Comparison of ENCODE assay signal across 24 cellular contexts in the genomic region with DNA sequence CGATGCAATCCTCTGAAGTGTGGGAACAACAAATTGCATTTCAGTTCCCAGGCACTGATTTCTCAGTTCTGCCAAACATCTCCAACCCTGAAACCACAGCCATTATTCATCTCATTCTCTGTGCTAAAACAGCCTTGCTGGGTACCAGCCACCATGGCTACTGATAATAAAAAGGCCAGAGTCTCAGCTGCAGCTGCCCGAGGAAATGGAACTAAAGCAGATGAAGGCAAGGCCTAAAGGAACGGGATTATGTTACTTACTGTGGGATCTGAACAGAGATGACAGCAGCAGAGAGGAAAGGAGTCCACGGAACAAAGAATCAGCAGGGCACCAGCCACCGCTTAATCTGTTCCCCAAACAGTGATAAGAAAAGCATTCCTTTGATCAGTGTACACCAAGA.
DNase-seq lines count a peak whose midpoint lies in the region; ATAC-seq, FAIRE-seq and TF ChIP-seq lines count a peak whose summit lies in the region.
"Had no signal": no experiment of that assay in that cellular context is flagged by ENCODE, and none has a peak within 500 bp of the region (broad histone marks: within the 10 kb centered on the region; RNA-seq: fewer than 3 reads in every experiment).

No MANE protein-coding gene starts in this region.

- intact Hi-C loops in endothelial cell of umbilical vein (cut with micrococcal nuclease) (no loop called here), thyroid gland (cut with DNase I) (no loop called here)

- H3K4me2 ChIP-seq in endothelial cell of umbilical vein (ENCODE audit: insufficient read depth, low read length), result no peak overlapping the region

- no peak for TF ChIP-seq POLR2A in endothelial cell of umbilical vein (IDR thresholded peaks at IDR 0.05; ENCODE audit: low read depth, low read length)
- no peak for TF ChIP-seq POLR2A in thyroid gland (IDR thresholded peaks at IDR 0.05)

- no peaks in the 10 kb centered on the region for H4K20me1 ChIP-seq in endothelial cell of umbilical vein (replicated peaks; ENCODE audit: control insufficient read depth, extremely low read depth, insufficient read depth, low read length)

- no peak overlapping the region for H3K27ac ChIP-seq in endothelial cell of umbilical vein (ENCODE audit: insufficient read depth, low read depth, low read length)
- peak overlapping the region; percentile 82 for H3K27ac ChIP-seq in mesodermal cell (ENCODE audit: low read depth, low read length, severe bottlenecking)
- H3K27ac ChIP-seq in thyroid gland, result no peak overlapping the region
- H3K27ac ChIP-seq: 22Rv1, body of pancreas, esophagus muscularis mucosa, RWPE1, upper lobe of right lung had no signal

- no TSS peak for BruUV-seq in endothelial cell of umbilical vein (replicated peaks; lab: Mats Ljungman, UMichigan)

- H3K79me2 ChIP-seq in endothelial cell of umbilical vein (ENCODE audit: control insufficient read depth, insufficient read depth, low read length), result no peaks in the 10 kb centered on the region

- no peaks in the 10 kb centered on the region for H3K27me3 ChIP-seq in endothelial cell of umbilical vein (ENCODE audit: control insufficient read depth in 2 of 2, insufficient read depth in 2 of 2, low read length in 2 of 2)
- no peaks in the 10 kb centered on the region for H3K27me3 ChIP-seq in thyroid gland
- H3K27me3 ChIP-seq: body of pancreas, esophagus muscularis mucosa, upper lobe of right lung had no signal

- WGBS in mesodermal cell (ENCODE audit: insufficient coverage in 2 of 2), 2 experiments, result 33 to 37% methylated on average over 2 of the region's 5 CpGs
- 31 to 36% methylated on average over 5 of the region's 5 CpGs for WGBS in thyroid gland, 2 donors

- H2AFZ ChIP-seq in endothelial cell of umbilical vein (ENCODE audit: low read depth, low read length), result peak overlapping the region; percentile 31

- no peaks in the 10 kb centered on the region for H3K9me1 ChIP-seq in endothelial cell of umbilical vein (replicated peaks; ENCODE audit: control insufficient read depth, extremely low read depth, insufficient read depth, low read length)

- no peak for FAIRE-seq in endothelial cell of umbilical vein (lab: Jason Lieb, UNC)
- FAIRE-seq: GM19239 had no signal

- no peak overlapping the region for H3K9ac ChIP-seq in endothelial cell of umbilical vein (replicated peaks; ENCODE audit: extremely low read depth, insufficient read depth, low read length)

- no peak for ATAC-seq in HG03520 (IDR thresholded peaks at IDR 0.05; ENCODE audit: unreplicated experiment)
- ATAC-seq: body of pancreas, HCT116, left colon, upper lobe of right lung had no signal

- dilution Hi-C loops in endothelial cell of umbilical vein (cut with MboI; ENCODE audit: extremely low pct_ligation_motif_present, low sequenced_read_pairs), result no loop called here

- POLR2A ChIA-PET in endothelial cell of umbilical vein (lab: Charles Lee), result no interaction called here

- DNase-seq in NCI-H82 (lab: John Stamatoyannopoulos, UW) (peak; percentile 4), NCI-H82 treated with DMSO at 0.1 percent for 48 hours (lab: John Stamatoyannopoulos, UW; ENCODE audit: unreplicated experiment) (no peak), endothelial cell of umbilical vein (ENCODE audit: low read depth, low spot score) (no peak), stromal cell of bone marrow (ENCODE audit: low read depth) (peak; percentile 31), occipital lobe (lab: John Stamatoyannopoulos, UW) (no peak), thyroid gland (no peak)
- DNase-seq: activated naive CD4-positive, alpha-beta T cell treated with anti-CD3 and anti-CD28 coated beads, Interleukin-2, amount 10 ng/mL, durations not matched to agents 7 days and 5 days; activated T-cell treated with anti-CD3 and anti-CD28 coated beads for 4 hours; body of pancreas; hippocampal formation; left colon; NCI-H1417 treated with DMSO at 0.1 percent for 48 hours; NK-92 treated with Interleukin-12 subunit alpha and Interleukin-12 subunit beta, amount 100 ng/mL, for 24 hours; posterior cingulate gyrus; stimulated activated CD4-positive, alpha-beta T cell treated with anti-CD3 and anti-CD28 coated beads, Interleukin-15, amount 100 ng/mL, for 24 hours; stimulated activated naive CD4-positive, alpha-beta T cell; upper lobe of right lung had no signal

- CTCF ChIA-PET in endothelial cell of umbilical vein (lab: Charles Lee), result no interaction called here

- H3K4me3 ChIP-seq in endothelial cell of umbilical vein (replicated peaks in 1 of 3; ENCODE audit: insufficient read depth in 1 of 3, low read depth in 1 of 3, low read length in 3 of 3) (no peak overlapping the region), mesodermal cell (ENCODE audit: extremely low read depth, insufficient read depth, low read length, poor library complexity, severe bottlenecking) (no peak overlapping the region), thyroid gland (replicated peaks in 1 of 3) (no peak overlapping the region)
- H3K4me3 ChIP-seq: body of pancreas, esophagus muscularis mucosa, upper lobe of right lung had no signal

- H3K36me3 ChIP-seq in endothelial cell of umbilical vein (ENCODE audit: control insufficient read depth in 2 of 2, extremely low read depth in 1 of 2, insufficient read depth in 2 of 2, low read length in 2 of 2) (no peaks in the 10 kb centered on the region), mesodermal cell (ENCODE audit: control insufficient read depth, insufficient read depth, low read length) (no peaks in the 10 kb centered on the region), thyroid gland (no peaks in the 10 kb centered on the region)
- H3K36me3 ChIP-seq: esophagus muscularis mucosa, upper lobe of right lung had no signal

- no peaks in the 10 kb centered on the region for H3K9me3 ChIP-seq in endothelial cell of umbilical vein (replicated peaks; ENCODE audit: control insufficient read depth, insufficient read depth, low read length)
- peaks cover 11% of the 10 kb centered on the region for H3K9me3 ChIP-seq in mesodermal cell (ENCODE audit: control insufficient read depth, low read length)
- no peaks in the 10 kb centered on the region for H3K9me3 ChIP-seq in thyroid gland
- H3K9me3 ChIP-seq: body of pancreas, upper lobe of right lung had no signal

- no peak for TF ChIP-seq CTCF in endothelial cell of umbilical vein (IDR thresholded peaks at IDR 0.05; ENCODE audit: extremely low read depth in 1 of 2, insufficient read depth in 1 of 2, low read depth in 1 of 2, low read length in 2 of 2)
- TF ChIP-seq CTCF in thyroid gland (IDR thresholded peaks at IDR 0.05), result no peak

- H3K4me1 ChIP-seq in endothelial cell of umbilical vein (ENCODE audit: control insufficient read depth, extremely low read depth, insufficient read depth, low read length) (peaks cover 13% of the 10 kb centered on the region), mesodermal cell (ENCODE audit: control insufficient read depth, insufficient read depth, low read length, poor library complexity, severe bottlenecking) (peaks cover 12% of the 10 kb centered on the region), thyroid gland (no peaks in the 10 kb centered on the region)
- H3K4me1 ChIP-seq: body of pancreas, esophagus muscularis mucosa, upper lobe of right lung had no signal

TF ChIP-seq in endothelial cell of umbilical vein, 7 proteins besides CTCF, POLR2A, EP300 and RAD21:
- TF ChIP-seq MYC (IDR thresholded peaks at IDR 0.05; ENCODE audit: low read depth, low read length) (no peak), JUN (IDR thresholded peaks at IDR 0.05; ENCODE audit: borderline replicate concordance, insufficient read depth, insufficient read length, low read depth) (no peak), GATA2 (IDR thresholded peaks at IDR 0.05; ENCODE audit: insufficient read depth, insufficient read length, low read depth, low read length) (no peak), FOS (IDR thresholded peaks at IDR 0.05; ENCODE audit: borderline replicate concordance, insufficient read depth, low read length) (no peak), EZH2 (IDR thresholded peaks at IDR 0.05; ENCODE audit: borderline replicate concordance, low read depth, low read length, severe bottlenecking) (no peak), POLR2AphosphoS5 (IDR thresholded peaks at IDR 0.05; ENCODE audit: insufficient read depth, low read depth, low read length) (no peak)
- TF ChIP-seq, protein P1, sequence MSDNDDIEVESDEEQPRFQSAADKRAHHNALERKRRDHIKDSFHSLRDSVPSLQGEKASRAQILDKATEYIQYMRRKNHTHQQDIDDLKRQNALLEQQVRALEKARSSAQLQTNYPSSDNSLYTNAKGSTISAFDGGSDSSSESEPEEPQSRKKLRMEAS (IDR thresholded peaks at IDR 0.05; ENCODE audit: insufficient read depth, insufficient read length), result no peak

Comparison
In these comparisons a context has a peak if more than half of its experiments do, and no peak if none do; other contexts are left out.
1. DNase-seq: peak in NCI-H82 (single experiment) and stromal cell of bone marrow (single experiment); none in NCI-H82 treated with DMSO at 0.1 percent for 48 hours (single experiment), endothelial cell of umbilical vein (single experiment), occipital lobe (single experiment) and thyroid gland (0 of 2).